In genomic region chr18:44341759-44342158, GRCh38 we compare ENCODE assay signal across 14 cellular contexts.
"Had no signal": no experiment of that assay in that cellular context is flagged by ENCODE, and none has a peak within 500 bp of the region (broad histone marks: within the 10 kb centered on the region; RNA-seq: fewer than 3 reads in every experiment).

No MANE protein-coding gene starts in this region.

- H3K36me3 Mint-ChIP-seq: T-cell had no signal

- H3K27me3 ChIP-seq: heart left ventricle, suprapubic skin, upper lobe of left lung had no signal

- H3K9me3 ChIP-seq: suprapubic skin had no signal

- ATAC-seq: activated naive CD8-positive, alpha-beta T cell treated with anti-CD3 and anti-CD28 coated beads, Interleukin-2, amount 50 U/mL, for 24 hours; heart left ventricle; left ventricle myocardium superior; T-cell had no signal

- H3K4me3 ChIP-seq: coronary artery, heart left ventricle, suprapubic skin, upper lobe of left lung had no signal

- H3K4me1 ChIP-seq: suprapubic skin, upper lobe of left lung had no signal

- H3K27ac Mint-ChIP-seq: activated naive CD8-positive, alpha-beta T cell treated with anti-CD3 and anti-CD28 coated beads, Interleukin-2, amount 50 U/mL, for 24 hours; activated T-helper 1 cell treated with anti-CD3 and anti-CD28 coated beads, Interleukin-12 subunit alpha, Interleukin-12 subunit beta, Interleukin-2, Interleukin-4 antibody, amounts not matched to agents 30 ng/mL and 10 ng/mL and 1 ng/mL, durations not matched to agents 14 hours and 24 hours and 36 hours; T-cell had no signal

- H3K4me3 Mint-ChIP-seq: activated naive CD8-positive, alpha-beta T cell treated with anti-CD3 and anti-CD28 coated beads, Interleukin-2, amount 50 U/mL, for 24 hours; activated T-helper 1 cell treated with anti-CD3 and anti-CD28 coated beads, Interleukin-12 subunit alpha, Interleukin-12 subunit beta, Interleukin-2, Interleukin-4 antibody, amounts not matched to agents 30 ng/mL and 10 ng/mL and 1 ng/mL, durations not matched to agents 14 hours and 24 hours and 36 hours; T-cell had no signal

- H3K4me1 Mint-ChIP-seq: activated naive CD8-positive, alpha-beta T cell treated with anti-CD3 and anti-CD28 coated beads, Interleukin-2, amount 50 U/mL, for 24 hours; T-cell had no signal

- H3K27me3 Mint-ChIP-seq: activated naive CD8-positive, alpha-beta T cell treated with anti-CD3 and anti-CD28 coated beads, Interleukin-2, amount 50 U/mL, for 24 hours; T-cell had no signal

- DNase-seq: activated CD4-positive, alpha-beta T cell treated with anti-CD3 and anti-CD28 coated beads for 48 hours; activated naive CD4-positive, alpha-beta T cell treated with Interleukin-2 at 50 U/mL for 16 hours; activated naive CD8-positive, alpha-beta T cell treated with anti-CD3 and anti-CD28 coated beads, Interleukin-2, amount 50 U/mL, for 24 hours; caudate nucleus; effector memory CD4-positive, alpha-beta T cell; heart left ventricle; left ventricle myocardium superior; stimulated activated CD4-positive, alpha-beta T cell treated with anti-CD3 and anti-CD28 coated beads, Interleukin-12 subunit alpha, Interleukin-12 subunit beta, amount 100 ng/mL, for 4 hours; stimulated activated naive CD4-positive, alpha-beta T cell treated with Interleukin-2 at 50 U/mL for 16 hours; T-cell; upper lobe of left lung had no signal

- H3K36me3 ChIP-seq: heart left ventricle, suprapubic skin, upper lobe of left lung had no signal

- H3K27ac ChIP-seq: coronary artery, heart left ventricle, suprapubic skin, upper lobe of left lung had no signal
